21 cellular contexts compared by ENCODE assay signal in genomic region chr17:75750661-75751423, GRCh38.
"Had no signal": no experiment of that assay in that cellular context is flagged by ENCODE, and none has a peak within 500 bp of the region (broad histone marks: within the 10 kb centered on the region; RNA-seq: fewer than 3 reads in every experiment).

No MANE protein-coding gene starts in this region.

- H3K27me3 ChIP-seq: brain microvascular endothelial cell, transverse colon had no signal

- H3K27ac ChIP-seq: brain microvascular endothelial cell, epithelial cell of prostate, neutrophil, SK-N-MC, transverse colon, WERI-Rb-1 had no signal

- H3K4me3 ChIP-seq: SK-N-MC, transverse colon had no signal

- H3K27me3 Mint-ChIP-seq: activated CD4-positive, alpha-beta memory T cell treated with anti-CD3 and anti-CD28 coated beads for 36 hours; effector memory CD8-positive, alpha-beta T cell had no signal

- H3K36me3 ChIP-seq: brain microvascular endothelial cell, neutrophil, WERI-Rb-1 had no signal

- H3K4me3 Mint-ChIP-seq: activated CD8-positive, alpha-beta memory T cell treated with anti-CD3 and anti-CD28 coated beads, Interleukin-2, amount 10 ng/mL, durations not matched to agents 7 days and 5 days; T-cell had no signal

- H3K27ac Mint-ChIP-seq: activated CD4-positive, alpha-beta memory T cell treated with anti-CD3 and anti-CD28 coated beads for 36 hours; activated CD8-positive, alpha-beta memory T cell treated with anti-CD3 and anti-CD28 coated beads, Interleukin-2, amount 10 ng/mL, durations not matched to agents 7 days and 5 days; activated naive CD4-positive, alpha-beta T cell treated with anti-CD3 and anti-CD28 coated beads, Interleukin-2, amount 50 U/mL, for 72 hours; activated T-helper 2 cell treated with anti-CD3 and anti-CD28 coated beads, Interferon-gamma antibody, Interleukin-2, Interleukin-4, amounts not matched to agents 10 μg/mL and 5 μg/mL and 100 μg/mL, durations not matched to agents 14 hours and 24 hours and 36 hours; effector memory CD8-positive, alpha-beta T cell; T-cell had no signal

- H3K36me3 Mint-ChIP-seq: activated CD4-positive, alpha-beta memory T cell treated with anti-CD3 and anti-CD28 coated beads for 36 hours; activated CD8-positive, alpha-beta memory T cell treated with anti-CD3 and anti-CD28 coated beads, Interleukin-2, amount 10 ng/mL, durations not matched to agents 7 days and 5 days; activated naive CD4-positive, alpha-beta T cell treated with anti-CD3 and anti-CD28 coated beads, Interleukin-2, amount 50 U/mL, for 72 hours; naive B cell; T-cell had no signal

- H3K9me3 Mint-ChIP-seq: activated CD4-positive, alpha-beta memory T cell treated with anti-CD3 and anti-CD28 coated beads for 36 hours; activated naive CD4-positive, alpha-beta T cell treated with anti-CD3 and anti-CD28 coated beads, Interleukin-2, amount 50 U/mL, for 72 hours; activated T-helper 2 cell treated with anti-CD3 and anti-CD28 coated beads, Interferon-gamma antibody, Interleukin-2, Interleukin-4, amounts not matched to agents 10 μg/mL and 5 μg/mL and 100 μg/mL, durations not matched to agents 14 hours and 24 hours and 36 hours; effector memory CD8-positive, alpha-beta T cell; naive B cell; T-cell had no signal

- DNase-seq: activated CD4-positive, alpha-beta memory T cell treated with anti-CD3 and anti-CD28 coated beads for 36 hours; activated CD8-positive, alpha-beta memory T cell treated with anti-CD3 and anti-CD28 coated beads, Interleukin-2, amount 10 ng/mL, durations not matched to agents 7 days and 5 days; activated T-cell treated with anti-CD3 and anti-CD28 coated beads, Interleukin-2, amount 50 U/mL, for 1 hour; brain microvascular endothelial cell; dermis blood vessel endothelial cell; effector memory CD8-positive, alpha-beta T cell; foreskin melanocyte; naive B cell; posterior cingulate gyrus; retina; stimulated activated CD4-positive, alpha-beta T cell treated with anti-CD3 and anti-CD28 coated beads, Interleukin-15, amount 100 ng/mL, for 24 hours; stimulated activated CD4-positive, alpha-beta T cell treated with anti-CD3 and anti-CD28 coated beads, Interleukin-4, amount 100 ng/mL, for 1 hour; stimulated activated naive CD4-positive, alpha-beta T cell treated with Interleukin-2 at 50 U/mL for 16 hours; T-cell; transverse colon; WERI-Rb-1 had no signal

- H3K9me3 ChIP-seq: neutrophil, transverse colon had no signal
